Comparison of ENCODE assay signal across 8 cellular contexts in genomic region chr15:31197497-31198414, GRCh38.
DNase-seq lines count a peak whose midpoint lies in the region; ATAC-seq and TF ChIP-seq lines count a peak whose summit lies in the region.

No MANE protein-coding gene starts in this region.

- peak; percentile 83 for DNase-seq in GM12865 (ENCODE audit: low read depth)
- peak; percentile 56 to 71 for DNase-seq in activated T-cell treated with anti-CD3 and anti-CD28 coated beads, Interleukin-2, amount 50 U/mL, for 72 hours
- DNase-seq in left cardiac atrium, result peak; percentile 24
- peak; percentile 55 for DNase-seq in stimulated activated CD4-positive, alpha-beta T cell treated with anti-CD3 and anti-CD28 coated beads, Interleukin-4, amount 100 ng/mL, for 1 hour
- no peak for DNase-seq in NCI-H2107 treated with DMSO at 0.1 percent for 48 hours (lab: John Stamatoyannopoulos, UW; ENCODE audit: unreplicated experiment)

- H3K9ac ChIP-seq in Loucy (ENCODE audit: low read depth, low read length, poor library complexity, severe bottlenecking), result no peak overlapping the region

- H3K4me3 Mint-ChIP-seq in activated T-cell treated with anti-CD3 and anti-CD28 coated beads, Interleukin-2, amount 50 U/mL, for 72 hours, result no peak overlapping the region

- no peaks in the 10 kb centered on the region for H3K27me3 ChIP-seq in Loucy (ENCODE audit: insufficient read depth, low read length, poor library complexity, severe bottlenecking)

- H3K4me3 ChIP-seq in GM12865 (ENCODE audit: low read depth, low read length) (no peak overlapping the region), Loucy (ENCODE audit: low read length, poor library complexity, severe bottlenecking) (no peak overlapping the region)

- H3K9me3 Mint-ChIP-seq in activated T-cell treated with anti-CD3 and anti-CD28 coated beads, Interleukin-2, amount 50 U/mL, for 72 hours, result no peaks in the 10 kb centered on the region

- peaks cover 28% of the 10 kb centered on the region for H3K4me1 Mint-ChIP-seq in activated T-cell treated with anti-CD3 and anti-CD28 coated beads, Interleukin-2, amount 50 U/mL, for 72 hours (ENCODE audit: low read depth)

- peaks cover 9% of the 10 kb centered on the region for H3K27me3 Mint-ChIP-seq in activated T-cell treated with anti-CD3 and anti-CD28 coated beads, Interleukin-2, amount 50 U/mL, for 72 hours (ENCODE audit: low read depth)

- no peak overlapping the region for H3K27ac Mint-ChIP-seq in activated T-cell treated with anti-CD3 and anti-CD28 coated beads, Interleukin-2, amount 50 U/mL, for 72 hours

- H3K9me2 ChIP-seq in Loucy (replicated peaks; ENCODE audit: low read depth, low read length), result no peaks in the 10 kb centered on the region

- TF ChIP-seq CTCF in GM12865 (IDR thresholded peaks at IDR 0.05; ENCODE audit: insufficient read depth, low read depth, low read length, missing control alignments), result peak; percentile 87
- TF ChIP-seq CTCF in Loucy (conservative IDR thresholded peaks at IDR 0.05; ENCODE audit: low read length), result peak; percentile 90

- no peaks in the 10 kb centered on the region for H3K4me1 ChIP-seq in Loucy (ENCODE audit: insufficient read depth, low read length, poor library complexity, severe bottlenecking)

- intact Hi-C loops in left cardiac atrium (cut with DNase I), result no loop called here

- H3F3A ChIP-seq in Loucy (ENCODE audit: low read depth), result no peaks in the 10 kb centered on the region

- no peak overlapping the region for H2AFZ ChIP-seq in Loucy (ENCODE audit: low read length)

- no peaks in the 10 kb centered on the region for H4K20me1 ChIP-seq in Loucy (ENCODE audit: insufficient read depth, low read length, poor library complexity, severe bottlenecking)

- no peaks in the 10 kb centered on the region for H3K79me2 ChIP-seq in Loucy (ENCODE audit: insufficient read depth, low read length)

- no peaks in the 10 kb centered on the region for H3K36me3 Mint-ChIP-seq in activated T-cell treated with anti-CD3 and anti-CD28 coated beads, Interleukin-2, amount 50 U/mL, for 72 hours (ENCODE audit: insufficient read depth in 2 of 2)

- H3K9me3 ChIP-seq in Loucy (ENCODE audit: insufficient read depth, low read depth, low read length), result no peaks in the 10 kb centered on the region

- no peak overlapping the region for H3K4me2 ChIP-seq in Loucy (ENCODE audit: low read depth, low read length, poor library complexity, severe bottlenecking)

- no peaks in the 10 kb centered on the region for H3K36me3 ChIP-seq in Loucy (ENCODE audit: insufficient read depth, low read length)

- peak; percentile 37 to 56 for ATAC-seq in activated T-cell treated with anti-CD3 and anti-CD28 coated beads, Interleukin-2, amount 50 U/mL, for 72 hours (replicated peaks in 1 of 2)
- no peak for ATAC-seq in left cardiac atrium
- no peak for ATAC-seq in HG02763 (IDR thresholded peaks at IDR 0.05; ENCODE audit: unreplicated experiment)
- ATAC-seq in HG03095 (IDR thresholded peaks at IDR 0.05; ENCODE audit: unreplicated experiment), result no peak

Comparison
In these comparisons a context has a peak if more than half of its experiments do, and no peak if none do; other contexts are left out.
1. ATAC-seq: peak in activated T-cell treated with anti-CD3 and anti-CD28 coated beads, Interleukin-2, amount 50 U/mL, for 72 hours (2 of 2); none in left cardiac atrium (0 of 2), HG02763 (single experiment) and HG03095 (single experiment).